Comparison of ENCODE assay signal across 1 cellular context in the genomic region with DNA sequence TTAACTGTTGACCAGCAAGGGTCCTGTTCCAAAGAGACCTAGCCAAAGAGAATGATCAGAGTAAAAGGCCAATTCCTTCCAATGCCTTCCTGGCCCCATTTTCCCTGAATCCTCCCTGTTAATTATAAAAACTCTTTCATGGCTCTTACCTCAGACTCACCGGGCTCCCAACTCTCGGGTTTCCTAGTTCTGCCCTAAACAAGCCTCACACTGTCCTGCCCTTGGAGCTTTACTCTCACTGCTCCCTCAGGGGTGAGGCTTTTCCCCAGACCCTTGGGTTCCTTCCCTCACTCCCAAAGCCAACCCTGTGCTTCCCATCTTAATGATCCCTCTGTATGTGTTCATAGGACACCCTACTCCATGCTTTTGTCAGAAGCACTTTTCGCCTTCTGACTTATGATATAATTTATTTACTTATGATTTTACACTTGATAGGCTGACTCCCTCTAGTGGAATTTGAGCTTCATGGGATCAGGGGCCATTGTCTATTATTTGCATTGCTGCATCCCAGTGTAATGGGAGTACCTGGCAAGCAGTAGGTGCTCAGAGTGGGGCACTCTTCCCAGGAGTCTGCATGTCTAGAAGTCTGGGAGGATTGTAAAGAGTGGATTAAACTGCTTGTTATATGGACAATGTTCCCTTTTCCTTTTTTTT.
TF ChIP-seq lines count a peak whose summit lies in the region.

No MANE protein-coding gene starts in this region.

TF ChIP-seq in GM23338, 12 proteins besides CTCF, POLR2A, EP300 and RAD21:
- TF ChIP-seq STAT1 (IDR thresholded peaks at IDR 0.05; ENCODE audit: unreplicated experiment) (no peak), ZNF114 (CRISPR knock-in tag; IDR thresholded peaks at IDR 0.05) (no peak), ZNF462 (CRISPR knock-in tag; IDR thresholded peaks at IDR 0.05) (no peak), JUNB (IDR thresholded peaks at IDR 0.05; ENCODE audit: unreplicated experiment) (no peak), POLR2AphosphoS5 (IDR thresholded peaks at IDR 0.05; ENCODE audit: low read depth) (no peak), CREB1 (CRISPR knock-in tag; IDR thresholded peaks at IDR 0.05; ENCODE audit: low read depth) (no peak), EZH2 (IDR thresholded peaks at IDR 0.05; ENCODE audit: low read depth, unreplicated experiment) (no peak), NANOG (IDR thresholded peaks at IDR 0.05; ENCODE audit: borderline replicate concordance) (no peak), ZNF331 (CRISPR knock-in tag; IDR thresholded peaks at IDR 0.05; ENCODE audit: low read depth) (no peak), EZH2phosphoT487 (IDR thresholded peaks at IDR 0.05; ENCODE audit: unreplicated experiment) (no peak), ETS1 (IDR thresholded peaks at IDR 0.05) (no peak)
- TF ChIP-seq, protein P1, sequence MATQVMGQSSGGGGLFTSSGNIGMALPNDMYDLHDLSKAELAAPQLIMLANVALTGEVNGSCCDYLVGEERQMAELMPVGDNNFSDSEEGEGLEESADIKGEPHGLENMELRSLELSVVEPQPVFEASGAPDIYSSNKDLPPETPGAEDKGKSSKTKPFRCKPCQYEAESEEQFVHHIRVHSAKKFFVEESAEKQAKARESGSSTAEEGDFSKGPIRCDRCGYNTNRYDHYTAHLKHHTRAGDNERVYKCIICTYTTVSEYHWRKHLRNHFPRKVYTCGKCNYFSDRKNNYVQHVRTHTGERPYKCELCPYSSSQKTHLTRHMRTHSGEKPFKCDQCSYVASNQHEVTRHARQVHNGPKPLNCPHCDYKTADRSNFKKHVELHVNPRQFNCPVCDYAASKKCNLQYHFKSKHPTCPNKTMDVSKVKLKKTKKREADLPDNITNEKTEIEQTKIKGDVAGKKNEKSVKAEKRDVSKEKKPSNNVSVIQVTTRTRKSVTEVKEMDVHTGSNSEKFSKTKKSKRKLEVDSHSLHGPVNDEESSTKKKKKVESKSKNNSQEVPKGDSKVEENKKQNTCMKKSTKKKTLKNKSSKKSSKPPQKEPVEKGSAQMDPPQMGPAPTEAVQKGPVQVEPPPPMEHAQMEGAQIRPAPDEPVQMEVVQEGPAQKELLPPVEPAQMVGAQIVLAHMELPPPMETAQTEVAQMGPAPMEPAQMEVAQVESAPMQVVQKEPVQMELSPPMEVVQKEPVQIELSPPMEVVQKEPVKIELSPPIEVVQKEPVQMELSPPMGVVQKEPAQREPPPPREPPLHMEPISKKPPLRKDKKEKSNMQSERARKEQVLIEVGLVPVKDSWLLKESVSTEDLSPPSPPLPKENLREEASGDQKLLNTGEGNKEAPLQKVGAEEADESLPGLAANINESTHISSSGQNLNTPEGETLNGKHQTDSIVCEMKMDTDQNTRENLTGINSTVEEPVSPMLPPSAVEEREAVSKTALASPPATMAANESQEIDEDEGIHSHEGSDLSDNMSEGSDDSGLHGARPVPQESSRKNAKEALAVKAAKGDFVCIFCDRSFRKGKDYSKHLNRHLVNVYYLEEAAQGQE (IDR thresholded peaks at IDR 0.05; ENCODE audit: unreplicated experiment), result no peak
